ENCODE assay signal across 8 cellular contexts in the genomic region with DNA sequence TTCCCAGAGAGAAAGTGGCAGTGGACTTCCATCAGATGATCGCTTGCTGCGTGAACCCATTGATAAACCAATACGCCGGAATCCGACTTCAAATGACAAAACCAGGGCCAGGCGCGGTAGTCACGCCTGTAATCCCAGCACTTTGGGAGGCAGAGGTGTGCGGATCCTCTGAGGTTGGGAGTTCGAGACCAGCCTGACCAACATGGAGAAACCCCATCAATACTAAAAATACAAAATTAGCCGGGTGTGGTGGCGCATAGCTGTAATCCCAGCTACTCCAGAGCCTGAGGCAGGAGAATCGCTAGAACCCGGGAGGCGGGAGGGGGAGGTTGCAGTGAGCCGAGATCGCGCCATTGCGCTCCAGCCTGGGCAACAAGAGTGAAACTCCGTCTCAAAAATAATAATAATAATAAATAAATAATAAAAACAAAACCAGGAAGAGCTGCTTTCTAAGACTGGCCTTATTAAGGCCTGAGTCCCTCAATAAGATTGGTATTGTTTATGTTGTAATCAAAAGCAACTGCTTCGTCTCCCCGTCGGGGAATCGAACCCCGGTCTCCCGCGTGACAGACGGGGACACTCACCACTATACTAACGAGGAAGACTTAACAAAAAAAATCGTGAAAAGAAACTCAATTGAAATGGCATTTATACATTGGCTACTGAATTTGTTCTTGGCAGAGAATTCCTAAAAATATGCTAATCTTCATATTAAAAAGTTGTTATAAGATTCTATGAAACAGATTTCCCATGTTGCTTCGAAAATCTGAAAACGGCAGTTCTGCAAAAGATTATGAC.
DNase-seq lines count a peak whose midpoint lies in the region; ATAC-seq, FAIRE-seq and TF ChIP-seq lines count a peak whose summit lies in the region.

No MANE protein-coding gene starts in this region.

- no peaks in the 10 kb centered on the region for H4K20me1 ChIP-seq in PC-9 (ENCODE audit: insufficient read depth)
- no peaks in the 10 kb centered on the region for H4K20me1 ChIP-seq in mammary epithelial cell (ENCODE audit: insufficient read depth, low read length)

- H3K4me2 ChIP-seq in PC-9 (peak overlapping the region; percentile 75), mammary epithelial cell (ENCODE audit: insufficient read depth, low read depth, low read length) (no peak overlapping the region)

- H3K4me3 ChIP-seq in PC-9 (peak overlapping the region; percentile 54), mammary epithelial cell (replicated peaks in 1 of 3; ENCODE audit: insufficient read depth in 1 of 3, low read depth in 2 of 3, low read length in 3 of 3) (no peak overlapping the region)

- DNase-seq in 8988T = peak; percentile 63
- DNase-seq in GM18507 (ENCODE audit: extremely low spot score, insufficient read length, low read depth) = no peak
- DNase-seq in PC-9 = peak; percentile 52 to 73
- peak; percentile 66 for DNase-seq in mammary epithelial cell
- peak; percentile 36 for DNase-seq in pons (ENCODE audit: low spot score)
- DNase-seq in CD1c-positive myeloid dendritic cell (ENCODE audit: extremely low spot score) = no peak

- no peak for TF ChIP-seq CTCF in PC-9 (conservative IDR thresholded peaks at IDR 0.05)
- TF ChIP-seq CTCF in mammary epithelial cell (conservative IDR thresholded peaks at IDR 0.05 in 1 of 2, IDR thresholded peaks at IDR 0.05 in 1 of 2; ENCODE audit: extremely low read depth in 1 of 2, insufficient read depth in 1 of 2, low read depth in 1 of 2, low read length in 2 of 2) = no peak

- POLR2A ChIA-PET in PC-9 (lab: Charles Lee; ENCODE audit: unreplicated experiment) = no interaction called here

- ATAC-seq in GM21723 (IDR thresholded peaks at IDR 0.05; ENCODE audit: unreplicated experiment) (no peak), GM18517 (IDR thresholded peaks at IDR 0.05; ENCODE audit: unreplicated experiment) (no peak)

- intact Hi-C loops in PC-9 (cut with micrococcal nuclease; ENCODE audit: unreplicated experiment) = loop anchor here (2.0 kb wide), 1 partner anchor 34 kb away; no protein-coding TSS in a partner anchor
- intact Hi-C loops in mammary epithelial cell (cut with micrococcal nuclease) = no loop called here

- BruUV-seq in PC-9 (replicated peaks; lab: Mats Ljungman, UMichigan) (no TSS peak), mammary epithelial cell (replicated peaks; lab: Mats Ljungman, UMichigan) (no TSS peak)

- H3K79me2 ChIP-seq in PC-9 (ENCODE audit: low read depth) (no peaks in the 10 kb centered on the region), mammary epithelial cell (ENCODE audit: insufficient read depth, low read length) (no peaks in the 10 kb centered on the region)

- CTCF ChIA-PET in PC-9 (lab: Charles Lee) (no interaction called here), mammary epithelial cell (lab: Charles Lee; ENCODE audit: low non-redundant PET) (no interaction called here)

- FAIRE-seq in GM18507 (lab: Jason Lieb, UNC) = peak; percentile 59

- dilution Hi-C loops in mammary epithelial cell (cut with HindIII; ENCODE audit: low sequenced_read_pairs) = no loop called here

- no peak overlapping the region for H3K9ac ChIP-seq in mammary epithelial cell (ENCODE audit: insufficient read depth, low read length)

- H3K9me3 ChIP-seq in PC-9 (ENCODE audit: insufficient read depth, low read depth) = no peaks in the 10 kb centered on the region
- H3K9me3 ChIP-seq in mammary epithelial cell (replicated peaks; ENCODE audit: insufficient read depth, low read length) = no peaks in the 10 kb centered on the region

- 15% methylated on average over 19 of the region's 32 CpGs for WGBS in mammary epithelial cell (ENCODE audit: low coverage, missing lambda C conversion rate)

- H3K4me1 ChIP-seq in PC-9 (replicated peaks; ENCODE audit: insufficient read depth) (peaks cover 11% of the 10 kb centered on the region), mammary epithelial cell (ENCODE audit: insufficient read depth, low read length) (no peaks in the 10 kb centered on the region)

- H3K27ac ChIP-seq in PC-9 (no peak overlapping the region), mammary epithelial cell (ENCODE audit: insufficient read depth, low read depth, low read length) (no peak overlapping the region)

- H3K27me3 ChIP-seq in PC-9 (ENCODE audit: insufficient read depth, low read depth) (no peaks in the 10 kb centered on the region), mammary epithelial cell (ENCODE audit: insufficient read depth, low read length) (no peaks in the 10 kb centered on the region)

- H3K36me3 ChIP-seq in PC-9 (ENCODE audit: low read depth) (no peaks in the 10 kb centered on the region), mammary epithelial cell (ENCODE audit: insufficient read depth, low read length) (no peaks in the 10 kb centered on the region)

- H3K9me2 ChIP-seq in PC-9 (ENCODE audit: insufficient read depth) = no peaks in the 10 kb centered on the region

- H3F3A ChIP-seq in PC-9 (ENCODE audit: insufficient read depth, low read depth) = no peaks in the 10 kb centered on the region; the same call in 1 of the 2 replicates

- H2AFZ ChIP-seq in PC-9 = 0 out of 2 replicates have a peak overlapping the region, but pooled peaks have one; percentile 28
- H2AFZ ChIP-seq in mammary epithelial cell (ENCODE audit: low read depth, low read length) = no peak overlapping the region

- in situ Hi-C loops in mammary epithelial cell (cut with MboI; ENCODE audit: low sequenced_read_pairs in 2 of 2) = no loop called here

Comparison
In these comparisons a context has a peak if more than half of its experiments do, and no peak if none do; other contexts are left out.
1. DNase-seq: peak in 8988T (single experiment), PC-9 (2 of 2), mammary epithelial cell (single experiment) and pons (single experiment); none in GM18507 (single experiment) and CD1c-positive myeloid dendritic cell (single experiment).